Comparison of ENCODE assay signal across 25 cellular contexts in genomic region chr2:142796161-142796560, GRCh38.
A peak's percentile ranks its signal among the peaks of the same experiment; 100 is the strongest.
DNase-seq lines count a peak whose midpoint lies in the region; TF ChIP-seq lines count a peak whose summit lies in the region.
"Had no signal": no experiment of that assay in that cellular context is flagged by ENCODE, and none has a peak within 500 bp of the region (broad histone marks: within the 10 kb centered on the region; RNA-seq: fewer than 3 reads in every experiment).

No MANE protein-coding gene starts in this region.

- POLR2A ChIA-PET in GM10248 (lab: Yijun Ruan, JAX): no interaction called here

- H3K4me1 ChIP-seq in neuronal stem cell (ENCODE audit: control insufficient read depth in 2 of 2, insufficient read depth in 1 of 2, low read depth in 1 of 2, low read length in 2 of 2): peaks cover 0 to 6% of the 10 kb centered on the region in 2 donors
- no peaks in the 10 kb centered on the region for H3K4me1 ChIP-seq in hepatocyte (ENCODE audit: insufficient read depth)
- H3K4me1 ChIP-seq: esophagus squamous epithelium, psoas muscle had no signal

- H3K4ac ChIP-seq in neuronal stem cell (ENCODE audit: low read length): no peak overlapping the region

- no CpG with 5 or more reads among the region's 2 CpGs for WGBS in neuronal stem cell (ENCODE audit: extremely low coverage in 2 of 2, insufficient read length in 2 of 2, insufficient replicate concordance in 1 of 2), 2 donors
- WGBS in hepatocyte (ENCODE audit: low lambda C conversion rate, missing lambda C conversion rate): 59% methylated on average over 2 of the region's 2 CpGs

- H3K4me3 ChIP-seq in neuronal stem cell (ENCODE audit: low read length in 2 of 2): no peak overlapping the region
- no peak overlapping the region for H3K4me3 ChIP-seq in hepatocyte
- H3K4me3 ChIP-seq: esophagus squamous epithelium, psoas muscle, thoracic aorta had no signal

- no peaks in the 10 kb centered on the region for H3K9me2 ChIP-seq in hepatocyte (replicated peaks; ENCODE audit: insufficient read depth)
- H3K9me2 ChIP-seq: SK-N-SH had no signal

- CTCF ChIA-PET in GM10248 (lab: Yijun Ruan, JAX): interaction anchor here (1.1 to 2.3 kb wide), 3 partner anchors 173 to 193 kb away, joined by 3 to 5 read pairs (median 5); no protein-coding TSS in a partner anchor

- H2BK15ac ChIP-seq in neuronal stem cell (ENCODE audit: low read length): no peak overlapping the region

- no peaks in the 10 kb centered on the region for H3K9me3 ChIP-seq in neuronal stem cell (replicated peaks in 1 of 2; ENCODE audit: control insufficient read depth in 2 of 2, insufficient read depth in 1 of 2, low read depth in 1 of 2, low read length in 2 of 2)
- H3K9me3 ChIP-seq in hepatocyte (ENCODE audit: low read depth): no peaks in the 10 kb centered on the region
- H3K9me3 ChIP-seq: esophagus squamous epithelium, psoas muscle, SK-N-SH, thoracic aorta had no signal

- H3K79me2 ChIP-seq in hepatocyte: no peaks in the 10 kb centered on the region

- H2BK12ac ChIP-seq in neuronal stem cell (ENCODE audit: low read length): no peak overlapping the region

- no peak overlapping the region for H3K23ac ChIP-seq in neuronal stem cell (ENCODE audit: low read depth, low read length, poor library complexity)

- no peaks in the 10 kb centered on the region for H4K20me1 ChIP-seq in hepatocyte (ENCODE audit: insufficient read depth, poor library complexity, severe bottlenecking)

- no peak for DNase-seq in GM10248 (ENCODE audit: extremely low spot score)
- DNase-seq in OCI-M1 (lab: John Stamatoyannopoulos, UW): peak; percentile 20
- peak; percentile 23 for DNase-seq in fibroblast of gingiva (ENCODE audit: low read depth)
- no peak for DNase-seq in neuronal stem cell (ENCODE audit: low spot score)
- no peak for DNase-seq in hepatocyte (ENCODE audit: low spot score)
- DNase-seq in NCI-H510A treated with DMSO at 0.1 percent for 48 hours (lab: John Stamatoyannopoulos, UW): no peak
- DNase-seq in SKM-1 (lab: John Stamatoyannopoulos, UW; ENCODE audit: unreplicated experiment): no peak
- DNase-seq: activated CD4-positive, alpha-beta T cell treated with anti-CD3 and anti-CD28 coated beads for 4 hours; activated CD8-positive, alpha-beta memory T cell treated with anti-CD3 and anti-CD28 coated beads for 24 hours; activated effector memory CD4-positive, alpha-beta T cell treated with anti-CD3 and anti-CD28 coated beads, Interleukin-2, amount 50 U/mL, for 16 hours; activated naive CD8-positive, alpha-beta T cell treated with anti-CD3 and anti-CD28 coated beads for 36 hours; aorta; caudate nucleus; CD4-positive, CD25-positive, alpha-beta regulatory T cell; endodermal cell; esophagus squamous epithelium; glutamatergic neuron; kidney glomerular epithelial cell; NCI-H2081 treated with DMSO at 0.1 percent for 48 hours; NCI-H774; psoas muscle; SK-N-SH; T-helper 17 cell had no signal

- peak overlapping the region; percentile 61 for H2AFZ ChIP-seq in neuronal stem cell (ENCODE audit: low read length)
- no peak overlapping the region for H2AFZ ChIP-seq in hepatocyte

- no peak overlapping the region for H4K8ac ChIP-seq in neuronal stem cell (ENCODE audit: low read depth, low read length)

- no peak overlapping the region for H4K91ac ChIP-seq in neuronal stem cell (ENCODE audit: low read depth, low read length, poor library complexity)

- no peak overlapping the region for H2AK5ac ChIP-seq in neuronal stem cell (ENCODE audit: low read depth, low read length)

- H3K36me3 ChIP-seq in neuronal stem cell (replicated peaks in 1 of 2; ENCODE audit: control insufficient read depth in 2 of 2, insufficient read depth in 2 of 2, low read length in 2 of 2) (no peaks in the 10 kb centered on the region), hepatocyte (replicated peaks; ENCODE audit: insufficient read depth, low read depth) (no peaks in the 10 kb centered on the region)
- H3K36me3 ChIP-seq: esophagus squamous epithelium, thoracic aorta had no signal

- H3K27ac ChIP-seq in neuronal stem cell (replicated peaks; ENCODE audit: low read length) (no peak overlapping the region), hepatocyte (no peak overlapping the region)
- H3K27ac ChIP-seq: esophagus squamous epithelium, psoas muscle, RWPE1, thoracic aorta had no signal

- H3K9ac ChIP-seq in neuronal stem cell (ENCODE audit: low read depth, low read length, poor library complexity): no peak overlapping the region
- H3K9ac ChIP-seq: SK-N-SH had no signal

- no peaks in the 10 kb centered on the region for H3K79me1 ChIP-seq in neuronal stem cell (ENCODE audit: low read depth, low read length)

- no peak overlapping the region for H3K14ac ChIP-seq in neuronal stem cell (ENCODE audit: low read length)

- no peak overlapping the region for H3K18ac ChIP-seq in neuronal stem cell (ENCODE audit: low read length)

- no peaks in the 10 kb centered on the region for H3K27me3 ChIP-seq in neuronal stem cell (ENCODE audit: control insufficient read depth in 3 of 3, insufficient read depth in 3 of 3, low read depth in 1 of 3, low read length in 3 of 3)
- H3K27me3 ChIP-seq in hepatocyte: no peaks in the 10 kb centered on the region
- H3K27me3 ChIP-seq: esophagus squamous epithelium had no signal

- TF ChIP-seq CTCF in GM10248 (IDR thresholded peaks at IDR 0.05; ENCODE audit: control extremely low read depth, extremely low read depth, low read depth, missing control alignments) (peak; percentile 10), hepatocyte (IDR thresholded peaks at IDR 0.05; ENCODE audit: poor library complexity) (no peak)

- no peak overlapping the region for H2BK120ac ChIP-seq in neuronal stem cell (ENCODE audit: low read depth, low read length)

- no peak overlapping the region for H2BK5ac ChIP-seq in neuronal stem cell (ENCODE audit: low read length)

- no peak overlapping the region for H3K4me2 ChIP-seq in neuronal stem cell (ENCODE audit: insufficient read depth, low read length, poor library complexity, severe bottlenecking)
- H3K4me2 ChIP-seq in hepatocyte: no peak overlapping the region
- H3K4me2 ChIP-seq: SK-N-SH had no signal

Comparison
In these comparisons a context has a peak if more than half of its experiments do, and no peak if none do; other contexts are left out.
1. DNase-seq: peak in OCI-M1 (single experiment) and fibroblast of gingiva (single experiment); none in GM10248 (single experiment), neuronal stem cell (single experiment), hepatocyte (single experiment), NCI-H510A treated with DMSO at 0.1 percent for 48 hours (single experiment) and SKM-1 (single experiment).